Comparison of ENCODE assay signal across 22 cellular contexts in the genomic region with DNA sequence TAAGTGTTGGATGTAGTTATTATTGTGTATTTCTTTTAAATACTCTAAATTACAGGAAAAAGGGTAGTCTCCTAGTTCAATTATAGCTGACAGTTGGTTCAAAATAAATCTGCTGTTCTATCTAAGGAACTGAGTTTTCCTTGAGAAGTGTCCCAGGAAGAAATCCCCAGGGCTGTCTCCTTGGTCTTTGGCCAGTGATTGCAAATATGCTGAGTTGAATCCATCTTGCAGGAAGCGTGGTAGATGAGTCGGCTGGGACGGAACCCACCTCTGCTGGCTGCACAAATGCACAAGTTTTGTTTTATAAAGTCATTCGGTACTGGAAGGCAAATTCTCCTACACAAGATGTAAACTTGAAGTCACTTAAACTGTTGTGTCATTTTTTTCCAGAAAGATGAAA.
"Had no signal": no experiment of that assay in that cellular context is flagged by ENCODE, and none has a peak within 500 bp of the region (broad histone marks: within the 10 kb centered on the region; RNA-seq: fewer than 3 reads in every experiment).

No MANE protein-coding gene starts in this region.

- H3K4me3 Mint-ChIP-seq: activated B cell treated with CpG ODN at 0.5 μM for 24 hours; activated CD4-positive, alpha-beta memory T cell treated with anti-CD3 and anti-CD28 coated beads for 36 hours; activated CD4-positive, alpha-beta T cell treated with anti-CD3 and anti-CD28 coated beads, Interleukin-2, amount 10 ng/mL, durations not matched to agents 7 days and 5 days; activated naive CD8-positive, alpha-beta T cell treated with anti-CD3 and anti-CD28 coated beads, Interleukin-2, amount 50 U/mL, for 24 hours; activated T-cell treated with anti-CD3 and anti-CD28 coated beads, Interleukin-2, amount 50 U/mL, for 4 hours; T-helper 17 cell had no signal

- H3K4me1 Mint-ChIP-seq: activated B cell treated with CpG ODN at 0.5 μM for 24 hours; activated CD4-positive, alpha-beta T cell treated with anti-CD3 and anti-CD28 coated beads, Interleukin-2, amount 10 ng/mL, durations not matched to agents 7 days and 5 days; activated naive CD8-positive, alpha-beta T cell treated with anti-CD3 and anti-CD28 coated beads, Interleukin-2, amount 50 U/mL, for 24 hours; T-helper 17 cell had no signal

- H3K27me3 ChIP-seq: Peyer's patch had no signal

- DNase-seq: activated B cell treated with CpG ODN at 0.5 μM for 24 hours; activated CD4-positive, alpha-beta memory T cell treated with anti-CD3 and anti-CD28 coated beads for 36 hours; activated CD4-positive, alpha-beta T cell treated with anti-CD3 and anti-CD28 coated beads for 1 hour; activated CD4-positive, alpha-beta T cell treated with anti-CD3 and anti-CD28 coated beads, Interleukin-2, amount 10 ng/mL, durations not matched to agents 7 days and 5 days; activated CD8-positive, alpha-beta memory T cell treated with anti-CD3 and anti-CD28 coated beads for 24 hours; activated effector memory CD4-positive, alpha-beta T cell treated with anti-CD3 and anti-CD28 coated beads, Interleukin-2, amount 50 U/mL, for 16 hours; activated naive CD4-positive, alpha-beta T cell treated with Interleukin-2 at 50 U/mL for 16 hours; activated naive CD8-positive, alpha-beta T cell treated with anti-CD3 and anti-CD28 coated beads, Interleukin-2, amount 50 U/mL, for 24 hours; activated T-cell treated with anti-CD3 and anti-CD28 coated beads, Interleukin-2, amount 50 U/mL, for 4 hours; MM.1S; NCI-H1105; NCI-H1436; NCI-H1694 treated with DMSO at 0.1 percent for 48 hours; NCI-H2029 treated with DMSO at 0.1 percent for 48 hours; NCI-H446; NCI-H524; Peyer's patch; SHP77 treated with DMSO at 0.1 percent for 48 hours; T-helper 17 cell; T-helper 9 cell had no signal

- H3K36me3 ChIP-seq: Peyer's patch had no signal

- H3K4me3 ChIP-seq: Peyer's patch had no signal

- H3K27ac Mint-ChIP-seq: activated B cell treated with CpG ODN at 0.5 μM for 24 hours; activated CD4-positive, alpha-beta memory T cell treated with anti-CD3 and anti-CD28 coated beads for 36 hours; activated CD4-positive, alpha-beta T cell treated with anti-CD3 and anti-CD28 coated beads, Interleukin-2, amount 10 ng/mL, durations not matched to agents 7 days and 5 days; activated naive CD4-positive, alpha-beta T cell treated with anti-CD3 and anti-CD28 coated beads, Interleukin-2, amount 50 U/mL, for 72 hours; activated naive CD8-positive, alpha-beta T cell treated with anti-CD3 and anti-CD28 coated beads, Interleukin-2, amount 50 U/mL, for 24 hours; T-helper 17 cell had no signal

- H3K4me1 ChIP-seq: Peyer's patch had no signal

- H3K9me3 ChIP-seq: Peyer's patch had no signal

- ATAC-seq: activated naive CD4-positive, alpha-beta T cell treated with anti-CD3 and anti-CD28 coated beads, Interleukin-2, amount 50 U/mL, for 72 hours; activated naive CD8-positive, alpha-beta T cell treated with anti-CD3 and anti-CD28 coated beads, Interleukin-2, amount 50 U/mL, for 24 hours; activated T-cell treated with anti-CD3 and anti-CD28 coated beads, Interleukin-2, amount 50 U/mL, for 4 hours; T-helper 17 cell had no signal

- H3K36me3 Mint-ChIP-seq: activated CD4-positive, alpha-beta memory T cell treated with anti-CD3 and anti-CD28 coated beads for 36 hours; activated naive CD4-positive, alpha-beta T cell treated with anti-CD3 and anti-CD28 coated beads, Interleukin-2, amount 50 U/mL, for 72 hours had no signal

- H3K9me3 Mint-ChIP-seq: activated B cell treated with CpG ODN at 0.5 μM for 24 hours; activated CD4-positive, alpha-beta memory T cell treated with anti-CD3 and anti-CD28 coated beads for 36 hours; activated CD4-positive, alpha-beta T cell treated with anti-CD3 and anti-CD28 coated beads, Interleukin-2, amount 10 ng/mL, durations not matched to agents 7 days and 5 days; activated naive CD4-positive, alpha-beta T cell treated with anti-CD3 and anti-CD28 coated beads, Interleukin-2, amount 50 U/mL, for 72 hours; activated naive CD8-positive, alpha-beta T cell treated with anti-CD3 and anti-CD28 coated beads, Interleukin-2, amount 50 U/mL, for 24 hours; activated T-cell treated with anti-CD3 and anti-CD28 coated beads, Interleukin-2, amount 50 U/mL, for 4 hours had no signal

- H3K27me3 Mint-ChIP-seq: activated B cell treated with CpG ODN at 0.5 μM for 24 hours; activated CD4-positive, alpha-beta T cell treated with anti-CD3 and anti-CD28 coated beads, Interleukin-2, amount 10 ng/mL, durations not matched to agents 7 days and 5 days; activated naive CD8-positive, alpha-beta T cell treated with anti-CD3 and anti-CD28 coated beads, Interleukin-2, amount 50 U/mL, for 24 hours; T-helper 17 cell had no signal

- H3K27ac ChIP-seq: Peyer's patch, RWPE1 had no signal
